ENCODE assay signal across 16 cellular contexts in genomic region chr17:40514013-40514875, GRCh38. TPM values are rescaled to one million over a fixed set of nuclear protein-coding genes. Genes with fewer than 3 reads are reported as not detected.
A peak's percentile ranks its signal among the peaks of the same experiment; 100 is the strongest.
DNase-seq lines count a peak whose midpoint lies in the region; ATAC-seq and TF ChIP-seq lines count a peak whose summit lies in the region.
"Had no signal": no experiment of that assay in that cellular context is flagged by ENCODE, and none has a peak within 500 bp of the region (broad histone marks: within the 10 kb centered on the region; RNA-seq: fewer than 3 reads in every experiment).

No MANE protein-coding gene starts in this region.

- WGBS in sigmoid colon, 2 donors, result 93 to 94% methylated on average over 7 of the region's 7 CpGs

- H3K27ac ChIP-seq in HEK293 (ENCODE audit: extremely low read depth, low read depth, low read length) (no peak overlapping the region), sigmoid colon (no peak overlapping the region)
- H3K27ac ChIP-seq: heart left ventricle had no signal

- TF ChIP-seq CTCF in HEK293 (tag by site-specific recombination; IDR thresholded peaks at IDR 0.05) (no peak), sigmoid colon (IDR thresholded peaks at IDR 0.05) (no peak)

- H3K4me3 Mint-ChIP-seq in activated naive CD4-positive, alpha-beta T cell treated with anti-CD3 and anti-CD28 coated beads, Interleukin-2, amount 10 ng/mL, durations not matched to agents 7 days and 5 days, result no peak overlapping the region
- peak overlapping the region; percentile 38 for H3K4me3 Mint-ChIP-seq in central memory CD8-positive, alpha-beta T cell

- no peaks in the 10 kb centered on the region for H3K27me3 Mint-ChIP-seq in activated naive CD4-positive, alpha-beta T cell treated with anti-CD3 and anti-CD28 coated beads, Interleukin-2, amount 10 ng/mL, durations not matched to agents 7 days and 5 days
- no peaks in the 10 kb centered on the region for H3K27me3 Mint-ChIP-seq in central memory CD8-positive, alpha-beta T cell

- POLR2A ChIA-PET in HEK293 (lab: Yijun Ruan, JAX), result interaction anchor here (0.6 kb wide), 1 partner anchor 38 kb away, joined by 9 read pairs; no protein-coding TSS in a partner anchor

- H3K27ac Mint-ChIP-seq in activated naive CD4-positive, alpha-beta T cell treated with anti-CD3 and anti-CD28 coated beads, Interleukin-2, amount 10 ng/mL, durations not matched to agents 7 days and 5 days, result peak overlapping the region; percentile 94
- H3K27ac Mint-ChIP-seq in central memory CD8-positive, alpha-beta T cell (ENCODE audit: low read depth), result peak overlapping the region; percentile 86

- no peaks in the 10 kb centered on the region for H3K27me3 ChIP-seq in sigmoid colon

- intact Hi-C loops in sigmoid colon (cut with DNase I), result no loop called here

- H3K36me3 ChIP-seq in HEK293 (ENCODE audit: control insufficient read depth in 2 of 2, insufficient read depth in 1 of 2, low read length in 2 of 2) (no peaks in the 10 kb centered on the region), sigmoid colon (no peaks in the 10 kb centered on the region)
- H3K36me3 ChIP-seq: heart left ventricle had no signal

- H3K9me3 ChIP-seq in HEK293 (ENCODE audit: control insufficient read depth, insufficient read depth, low read depth, low read length) (no peaks in the 10 kb centered on the region), sigmoid colon (no peaks in the 10 kb centered on the region)
- H3K9me3 ChIP-seq: Caco-2, heart left ventricle had no signal

- no peak for ATAC-seq in central memory CD8-positive, alpha-beta T cell (replicated peaks; ENCODE audit: extremely low read depth, poor library complexity, severe bottlenecking)
- ATAC-seq in HG02798 (IDR thresholded peaks at IDR 0.05; ENCODE audit: poor library complexity, unreplicated experiment), result no peak
- ATAC-seq: heart left ventricle, right cardiac atrium had no signal

- no peak for TF ChIP-seq EP300 in sigmoid colon (IDR thresholded peaks at IDR 0.05)

- H3K4me1 ChIP-seq in HEK293 (ENCODE audit: control insufficient read depth, insufficient read depth, low read length) (0 out of 2 replicates have a peak, but pooled peaks cover 4% of the 10 kb centered on the region), sigmoid colon (peaks cover 0 to 29% (median 21%) of the 10 kb centered on the region in 4 donors)

- no peak for DNase-seq in activated naive CD4-positive, alpha-beta T cell treated with anti-CD3 and anti-CD28 coated beads, Interleukin-2, amount 10 ng/mL, durations not matched to agents 7 days and 5 days
- no peak for DNase-seq in activated naive CD4-positive, alpha-beta T cell treated with anti-CD3 and anti-CD28 coated beads, Interleukin-2, amount 50 U/mL, for 16 hours
- no peak for DNase-seq in central memory CD8-positive, alpha-beta T cell (ENCODE audit: low spot score in 2 of 2)
- DNase-seq in sigmoid colon, result peak; percentile 33
- DNase-seq in A172 (ENCODE audit: low spot score), result no peak
- DNase-seq in cerebellar cortex (ENCODE audit: low spot score), result no peak
- DNase-seq: Caco-2, NCI-H1105 treated with DMSO at 0.1 percent for 48 hours, NCI-H510A had no signal

- TF ChIP-seq POLR2A in sigmoid colon (IDR thresholded peaks at IDR 0.05), result no peak

- H3K4me1 Mint-ChIP-seq in activated naive CD4-positive, alpha-beta T cell treated with anti-CD3 and anti-CD28 coated beads, Interleukin-2, amount 10 ng/mL, durations not matched to agents 7 days and 5 days, result peaks cover 66% of the 10 kb centered on the region
- H3K4me1 Mint-ChIP-seq in central memory CD8-positive, alpha-beta T cell, result peaks cover 54% of the 10 kb centered on the region

- CTCF ChIA-PET in activated naive CD4-positive, alpha-beta T cell treated with anti-CD3 and anti-CD28 coated beads, Interleukin-2, amount 10 ng/mL, durations not matched to agents 7 days and 5 days (lab: Charles Lee), result interaction anchor here (1.5 kb wide), 1 partner anchor 25 kb away, joined by 4 read pairs; no protein-coding TSS in a partner anchor
- CTCF ChIA-PET in HEK293 (lab: Yijun Ruan, JAX), result interaction anchor here (0.9 to 1.9 kb wide), 3 partner anchors 16 to 38 kb away, joined by 4 to 8 read pairs (median 4); no protein-coding TSS in a partner anchor

- peaks cover 20% of the 10 kb centered on the region for H3K36me3 Mint-ChIP-seq in activated naive CD4-positive, alpha-beta T cell treated with anti-CD3 and anti-CD28 coated beads, Interleukin-2, amount 10 ng/mL, durations not matched to agents 7 days and 5 days
- peaks cover 3% of the 10 kb centered on the region for H3K36me3 Mint-ChIP-seq in central memory CD8-positive, alpha-beta T cell (ENCODE audit: insufficient read depth)

- H3K9me3 Mint-ChIP-seq in activated naive CD4-positive, alpha-beta T cell treated with anti-CD3 and anti-CD28 coated beads, Interleukin-2, amount 10 ng/mL, durations not matched to agents 7 days and 5 days, result no peaks in the 10 kb centered on the region
- H3K9me3 Mint-ChIP-seq in central memory CD8-positive, alpha-beta T cell, result no peaks in the 10 kb centered on the region

- H3K4me3 ChIP-seq in HEK293 (ENCODE audit: low read depth, low read length) (no peak overlapping the region), sigmoid colon (no peak overlapping the region)
- H3K4me3 ChIP-seq: heart left ventricle had no signal

TF ChIP-seq in HEK293, 187 proteins besides CTCF, POLR2A, EP300 and RAD21:
- TF ChIP-seq ZNF23 (tag by site-specific recombination; IDR thresholded peaks at IDR 0.05; ENCODE audit: borderline replicate concordance) (no peak), ZNF585B (tag by site-specific recombination; IDR thresholded peaks at IDR 0.05) (no peak), ZBTB10 (tag by site-specific recombination; IDR thresholded peaks at IDR 0.05) (no peak), KLF1 (tag by site-specific recombination; IDR thresholded peaks at IDR 0.05) (peak; percentile 62)

RNA-seq across cellular contexts. Expression of gene TNS4, which starts 12.8 kb away (rescaled TPM):
- total RNA-seq in sigmoid colon, result not detected
- polyA plus RNA-seq in sigmoid colon, result 1 to 10 TPM; 1.2 to 6.9 (median 1.8) TPM
- 0.02 and 0.14 TPM in 2 replicates for total RNA-seq in A172 (2014; rRNA removed; shearing (Covaris generic))
- total RNA-seq: Caco-2, LHCN-M2 had no signal
- polyA plus RNA-seq: heart left ventricle, liver, right cardiac atrium had no signal

RNA-seq across cellular contexts. Expression of gene CCR7, which starts 51.0 kb away (rescaled TPM):
- not detected for total RNA-seq in sigmoid colon
- 10 to 100 TPM in 1 of 3 donors, not detected in 2; 73.5 TPM for polyA plus RNA-seq in sigmoid colon
- not detected in 2 replicates for total RNA-seq in A172 (2014; rRNA removed; shearing (Covaris generic))
- total RNA-seq: Caco-2, HT-29, LHCN-M2 had no signal
